8 cellular contexts compared by ENCODE assay signal in the genomic region with DNA sequence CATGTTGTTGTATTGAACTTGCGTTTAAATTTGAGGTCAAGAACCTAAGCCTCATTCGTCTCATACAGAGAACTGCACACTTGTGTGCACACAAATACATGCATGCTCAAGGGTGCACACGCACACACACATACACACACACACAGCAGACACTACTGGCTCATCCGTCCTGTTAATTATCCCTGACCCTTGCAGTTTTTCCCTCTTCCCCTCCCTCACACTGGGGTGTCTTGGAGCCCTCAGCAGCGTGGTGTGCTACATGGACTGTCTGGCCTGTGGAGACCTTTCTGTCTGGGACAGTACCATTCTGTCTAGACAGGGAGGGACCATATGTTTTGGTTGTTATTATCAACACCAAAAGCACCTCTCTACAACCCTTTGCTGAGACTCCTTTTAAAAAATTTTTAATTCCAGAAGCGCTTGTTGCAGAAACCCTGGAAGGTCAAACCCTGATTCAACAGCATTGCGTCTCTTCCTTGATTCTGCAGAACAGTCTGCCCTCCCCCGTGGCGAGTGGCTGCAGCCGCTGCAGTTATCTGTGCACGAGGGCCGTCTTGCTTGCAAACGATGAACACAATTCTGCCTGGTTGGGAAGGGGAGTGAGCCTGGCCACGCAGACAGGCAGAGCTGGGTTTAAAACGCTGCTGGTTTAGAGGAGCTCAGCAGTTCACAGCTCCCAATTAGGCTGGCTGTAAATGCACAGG.
A peak's percentile ranks its signal among the peaks of the same experiment; 100 is the strongest.
DNase-seq lines count a peak whose midpoint lies in the region; ATAC-seq and TF ChIP-seq lines count a peak whose summit lies in the region.

No MANE protein-coding gene starts in this region.

- H3K79me2 ChIP-seq in mammary epithelial cell (ENCODE audit: insufficient read depth, low read length) = no peaks in the 10 kb centered on the region
- no peaks in the 10 kb centered on the region for H3K79me2 ChIP-seq in SK-N-SH (ENCODE audit: insufficient read depth)
- no peaks in the 10 kb centered on the region for H3K79me2 ChIP-seq in smooth muscle cell (ENCODE audit: low read depth)

- H2AFZ ChIP-seq in mammary epithelial cell (ENCODE audit: low read depth, low read length) = peak overlapping the region; percentile 58
- H2AFZ ChIP-seq in SK-N-SH (ENCODE audit: low read depth) = peak overlapping the region; percentile 73
- peak overlapping the region; percentile 100 for H2AFZ ChIP-seq in smooth muscle cell (ENCODE audit: low read depth)

- peak; percentile 91 to 94 for ATAC-seq in right cardiac atrium
- ATAC-seq in naive thymus-derived CD8-positive, alpha-beta T cell = no peak
- no peak for ATAC-seq in GM18519 (IDR thresholded peaks at IDR 0.05; ENCODE audit: low FRiP score, unreplicated experiment)

- H3K4me2 ChIP-seq in mammary epithelial cell (ENCODE audit: insufficient read depth, low read depth, low read length) (no peak overlapping the region), SK-N-SH (peak overlapping the region; percentile 61), smooth muscle cell (peak overlapping the region; percentile 89)

- BruUV-seq in mammary epithelial cell (replicated peaks; lab: Mats Ljungman, UMichigan) = no TSS peak
- no TSS peak for BruUV-seq in MCF 10A (replicated peaks; lab: Mats Ljungman, UMichigan)

- intact Hi-C loops in mammary epithelial cell (cut with micrococcal nuclease) = no loop called here
- intact Hi-C loops in MCF 10A (cut with micrococcal nuclease) = no loop called here
- intact Hi-C loops in right cardiac atrium (cut with DNase I) = no loop called here

- H3K36me3 ChIP-seq in mammary epithelial cell (ENCODE audit: insufficient read depth, low read length) (no peaks in the 10 kb centered on the region), SK-N-SH (replicated peaks in 1 of 2; ENCODE audit: control insufficient read depth in 1 of 2, insufficient read depth in 2 of 2, low read length in 1 of 2) (no peaks in the 10 kb centered on the region), smooth muscle cell (ENCODE audit: low read depth) (no peaks in the 10 kb centered on the region)

- peaks cover 7% of the 10 kb centered on the region for H3K9me3 Mint-ChIP-seq in MCF 10A (ENCODE audit: unreplicated experiment)
- H3K9me3 Mint-ChIP-seq in naive thymus-derived CD8-positive, alpha-beta T cell = no peaks in the 10 kb centered on the region

- TF ChIP-seq RAD21 in SK-N-SH (IDR thresholded peaks at IDR 0.05; ENCODE audit: low read length) = peak; percentile 49

- H3K9me3 ChIP-seq in mammary epithelial cell (replicated peaks; ENCODE audit: insufficient read depth, low read length) (no peaks in the 10 kb centered on the region), SK-N-SH (no peaks in the 10 kb centered on the region), right cardiac atrium (ENCODE audit: control insufficient read depth, low read length) (no peaks in the 10 kb centered on the region), smooth muscle cell (replicated peaks; ENCODE audit: low read depth) (no peaks in the 10 kb centered on the region)

- H3K4me1 Mint-ChIP-seq in MCF 10A (ENCODE audit: insufficient read depth, unreplicated experiment) = peaks cover 13% of the 10 kb centered on the region
- peaks cover 0 to 2% (median 0%) of the 10 kb centered on the region in 4 donors for H3K4me1 Mint-ChIP-seq in naive thymus-derived CD8-positive, alpha-beta T cell

- H3K27ac Mint-ChIP-seq in MCF 10A (ENCODE audit: low read depth, unreplicated experiment) = no peak overlapping the region
- no peak overlapping the region for H3K27ac Mint-ChIP-seq in naive thymus-derived CD8-positive, alpha-beta T cell

- H3K4me3 ChIP-seq in mammary epithelial cell (replicated peaks in 1 of 3; ENCODE audit: insufficient read depth in 1 of 3, low read depth in 2 of 3, low read length in 3 of 3) (no peak overlapping the region), SK-N-SH (ENCODE audit: low read depth in 2 of 2, low read length in 1 of 2) (peak overlapping the region in 1 of 2 experiments; percentile 14; a peak in 1 of 4 replicates), right cardiac atrium (ENCODE audit: low read length) (no peak overlapping the region), smooth muscle cell (peak overlapping the region; percentile 44)

- dilution Hi-C loops in mammary epithelial cell (cut with HindIII; ENCODE audit: low sequenced_read_pairs) = no loop called here

- H3K4me3 Mint-ChIP-seq in MCF 10A (ENCODE audit: unreplicated experiment) = no peak overlapping the region
- H3K4me3 Mint-ChIP-seq in naive thymus-derived CD8-positive, alpha-beta T cell = no peak overlapping the region

- no peaks in the 10 kb centered on the region for H3K27me3 Mint-ChIP-seq in MCF 10A (ENCODE audit: insufficient read depth, unreplicated experiment)
- peaks cover 5 to 32% (median 19%) of the 10 kb centered on the region in 5 donors for H3K27me3 Mint-ChIP-seq in naive thymus-derived CD8-positive, alpha-beta T cell

- in situ Hi-C loops in mammary epithelial cell (cut with MboI; ENCODE audit: low sequenced_read_pairs in 2 of 2) = no loop called here

- 54% methylated on average over 14 of the region's 15 CpGs for WGBS in mammary epithelial cell (ENCODE audit: low coverage, missing lambda C conversion rate)
- 12% methylated on average over 15 of the region's 15 CpGs for WGBS in SK-N-SH (ENCODE audit: low lambda C conversion rate)
- WGBS in right cardiac atrium = 14% methylated on average over 15 of the region's 15 CpGs
- 22% methylated on average over 15 of the region's 15 CpGs for WGBS in smooth muscle cell (ENCODE audit: low lambda C conversion rate)

- TF ChIP-seq CTCF in mammary epithelial cell (conservative IDR thresholded peaks at IDR 0.05 in 1 of 2, IDR thresholded peaks at IDR 0.05 in 1 of 2; ENCODE audit: extremely low read depth in 1 of 2, insufficient read depth in 1 of 2, low read depth in 1 of 2, low read length in 2 of 2) (no peak), MCF 10A (IDR thresholded peaks at IDR 0.05; ENCODE audit: unreplicated experiment) (no peak), SK-N-SH (IDR thresholded peaks at IDR 0.05) (no peak), smooth muscle cell (IDR thresholded peaks at IDR 0.05; ENCODE audit: borderline replicate concordance, insufficient read depth, poor library complexity, severe bottlenecking) (no peak)

- no peaks in the 10 kb centered on the region for H3K36me3 Mint-ChIP-seq in MCF 10A (ENCODE audit: insufficient read depth, unreplicated experiment)
- no peaks in the 10 kb centered on the region for H3K36me3 Mint-ChIP-seq in naive thymus-derived CD8-positive, alpha-beta T cell

- H3K27me3 ChIP-seq in mammary epithelial cell (ENCODE audit: insufficient read depth, low read length) = no peaks in the 10 kb centered on the region
- no peaks in the 10 kb centered on the region for H3K27me3 ChIP-seq in SK-N-SH (ENCODE audit: insufficient read depth)
- H3K27me3 ChIP-seq in right cardiac atrium (ENCODE audit: control insufficient read depth, insufficient read depth) = no peaks in the 10 kb centered on the region
- no peaks in the 10 kb centered on the region for H3K27me3 ChIP-seq in smooth muscle cell (ENCODE audit: low read depth)

- TF ChIP-seq EP300 in SK-N-SH (IDR thresholded peaks at IDR 0.05; ENCODE audit: borderline replicate concordance in 1 of 2, low read depth in 1 of 2, low read length in 1 of 2) = peak in 1 of 2 experiments; percentile 34; a peak in 1 of 4 replicates

- H3K27ac ChIP-seq in mammary epithelial cell (ENCODE audit: insufficient read depth, low read depth, low read length) (no peak overlapping the region), SK-N-SH (ENCODE audit: low read depth in 2 of 2, low read length in 1 of 2) (peak overlapping the region in 1 of 2 experiments; percentile 99; a peak in 2 of 4 replicates), right cardiac atrium (ENCODE audit: low read length) (no peak overlapping the region), smooth muscle cell (ENCODE audit: low read depth) (peak overlapping the region; percentile 95)

- H3K4me1 ChIP-seq in mammary epithelial cell (ENCODE audit: insufficient read depth, low read length) = no peaks in the 10 kb centered on the region
- H3K4me1 ChIP-seq in SK-N-SH (ENCODE audit: control insufficient read depth in 1 of 2, insufficient read depth in 2 of 2, low read depth in 1 of 2, low read length in 1 of 2) = peaks cover 20 to 30% of the 10 kb centered on the region in 2 experiments; a peak in 3 of 4 replicates
- H3K4me1 ChIP-seq in right cardiac atrium (ENCODE audit: control insufficient read depth, insufficient read depth, low read length) = no peaks in the 10 kb centered on the region
- H3K4me1 ChIP-seq in smooth muscle cell (ENCODE audit: low read depth) = peaks cover 16% of the 10 kb centered on the region

- DNase-seq in mammary epithelial cell (no peak), MCF 10A (ENCODE audit: unreplicated experiment) (no peak), SK-N-SH (peak; percentile 76), right cardiac atrium (peak; percentile 47 to 81 (median 76)), smooth muscle cell (lab: John Stamatoyannopoulos, UW; ENCODE audit: unreplicated experiment) (peak; percentile 31), T-helper 9 cell (no peak)
- no peak for DNase-seq in naive thymus-derived CD8-positive, alpha-beta T cell

- H4K20me1 ChIP-seq in mammary epithelial cell (ENCODE audit: insufficient read depth, low read length) (no peaks in the 10 kb centered on the region), SK-N-SH (ENCODE audit: insufficient read depth) (no peaks in the 10 kb centered on the region), smooth muscle cell (ENCODE audit: low read depth) (no peaks in the 10 kb centered on the region)

- no peaks in the 10 kb centered on the region for H3K9me2 ChIP-seq in SK-N-SH

- H3K9ac ChIP-seq in mammary epithelial cell (ENCODE audit: insufficient read depth, low read length) = no peak overlapping the region
- peak overlapping the region; percentile 38; the same call in 1 of the 2 replicates for H3K9ac ChIP-seq in SK-N-SH
- H3K9ac ChIP-seq in smooth muscle cell (ENCODE audit: low read depth) = peak overlapping the region; percentile 84

- CTCF ChIA-PET in mammary epithelial cell (lab: Charles Lee; ENCODE audit: low non-redundant PET) (no interaction called here), MCF 10A (lab: Yijun Ruan, JAX) (no interaction called here), SK-N-SH (lab: Yijun Ruan, JAX) (interaction anchor here (1.3 kb wide), 1 partner anchor 266 kb away, joined by 3 read pairs; no protein-coding TSS in a partner anchor)

- H3F3A ChIP-seq in SK-N-SH (replicated peaks; ENCODE audit: insufficient read depth) (no peaks in the 10 kb centered on the region), smooth muscle cell (ENCODE audit: low read depth) (peaks cover 8% of the 10 kb centered on the region)

- POLR2A ChIA-PET in MCF 10A (lab: Yijun Ruan, JAX) (interaction anchor here (0.6 kb wide), 1 partner anchor 16 kb away, joined by 3 read pairs; no protein-coding TSS in a partner anchor), SK-N-SH (lab: Yijun Ruan, JAX) (interaction anchor here (0.7 to 1.5 kb wide), 12 partner anchors 11 to 373 kb away, joined by 3 to 16 read pairs (median 4); no protein-coding TSS in a partner anchor)
- POLR2A ChIA-PET in naive thymus-derived CD8-positive, alpha-beta T cell (lab: Charles Lee) = no interaction called here

TF ChIP-seq in SK-N-SH, 30 proteins besides CTCF, POLR2A, EP300 and RAD21 (continues in another document):
- no peak for TF ChIP-seq TCF12 (IDR thresholded peaks at IDR 0.05)
- peak; percentile 73 for TF ChIP-seq POLR2AphosphoS5 (IDR thresholded peaks at IDR 0.05; ENCODE audit: low read depth, low read length)
- TF ChIP-seq SMC3 (IDR thresholded peaks at IDR 0.05; ENCODE audit: low read depth, low read length) = peak; percentile 22; the same call in 1 of the 2 replicates
- TF ChIP-seq GATA2 (CRISPR knock-in tag; IDR thresholded peaks at IDR 0.05) = peak; percentile 74

Comparison
In these comparisons a context has a peak if more than half of its experiments do, and no peak if none do; other contexts are left out.
1. DNase-seq: peak in SK-N-SH (single experiment), right cardiac atrium (3 of 3) and smooth muscle cell (single experiment); none in mammary epithelial cell (single experiment), MCF 10A (single experiment), T-helper 9 cell (single experiment) and naive thymus-derived CD8-positive, alpha-beta T cell (0 of 10).
2. ATAC-seq: peak in right cardiac atrium (2 of 2); none in naive thymus-derived CD8-positive, alpha-beta T cell (0 of 2) and GM18519 (single experiment).
3. Peak in every context shown above with its lines, with median percentiles within 50 percentile points of each other: H2AFZ ChIP-seq.